Comparison of ENCODE assay signal across 1 cellular context in genomic region chr13:46377554-46377953, GRCh38.
A peak's percentile ranks its signal among the peaks of the same experiment; 100 is the strongest.
TF ChIP-seq lines count a peak whose summit lies in the region.

No MANE protein-coding gene starts in this region.

TF ChIP-seq in GM12878, 131 proteins besides CTCF, POLR2A, EP300 and RAD21 (continued from another document and continues in another):
- TF ChIP-seq RUNX3 (IDR thresholded peaks at IDR 0.05; ENCODE audit: low read length), result 0 out of 2 replicates have a peak, but pooled peaks have one; percentile 33
- peak; percentile 64; the same call in 1 of the 2 replicates for TF ChIP-seq POLR2AphosphoS5 (IDR thresholded peaks at IDR 0.05; ENCODE audit: low read length)
- no peak for TF ChIP-seq CUX1 (IDR thresholded peaks at IDR 0.05; ENCODE audit: insufficient replicate concordance, low read depth, low read length)
- no peak; the same call in 1 of the 2 replicates for TF ChIP-seq DPF2 (IDR thresholded peaks at IDR 0.05)
- TF ChIP-seq HCFC1 (IDR thresholded peaks at IDR 0.05; ENCODE audit: low read length), result no peak
- TF ChIP-seq MXI1 (IDR thresholded peaks at IDR 0.05; ENCODE audit: low read depth, low read length), result no peak
- peak in 1 of 2 experiments; percentile 84; a peak in 2 of 4 replicates for TF ChIP-seq SRF (IDR thresholded peaks at IDR 0.05; ENCODE audit: low read depth in 2 of 2, low read length in 2 of 2)
- no peak for TF ChIP-seq BCLAF1 (IDR thresholded peaks at IDR 0.05)
- TF ChIP-seq NBN (IDR thresholded peaks at IDR 0.05), result no peak; the same call in 1 of the 2 replicates
- no peak for TF ChIP-seq CHD2 (IDR thresholded peaks at IDR 0.05; ENCODE audit: borderline replicate concordance, low read depth, low read length)
- no peak for TF ChIP-seq ZNF592 (IDR thresholded peaks at IDR 0.05)
- TF ChIP-seq ZSCAN29 (IDR thresholded peaks at IDR 0.05), result no peak
- no peak for TF ChIP-seq ZBTB4 (CRISPR knock-in tag; IDR thresholded peaks at IDR 0.05)
- TF ChIP-seq RB1 (IDR thresholded peaks at IDR 0.05; ENCODE audit: borderline replicate concordance), result no peak
- no peak for TF ChIP-seq ESRRA (IDR thresholded peaks at IDR 0.05; ENCODE audit: low read length)
- TF ChIP-seq E4F1 (IDR thresholded peaks at IDR 0.05; ENCODE audit: borderline replicate concordance, partially characterized antibody), result no peak
- TF ChIP-seq ZZZ3 (IDR thresholded peaks at IDR 0.05; ENCODE audit: control insufficient read depth, insufficient read length, low read depth), result no peak
- TF ChIP-seq MLLT1 (IDR thresholded peaks at IDR 0.05), result no peak
- no peak for TF ChIP-seq ZNF217 (IDR thresholded peaks at IDR 0.05)
- no peak for TF ChIP-seq HDAC2 (IDR thresholded peaks at IDR 0.05)
- TF ChIP-seq MAX (IDR thresholded peaks at IDR 0.05; ENCODE audit: low read depth, low read length), result no peak
- peak; percentile 22; the same call in 1 of the 3 replicates for TF ChIP-seq POU2F2 (IDR thresholded peaks at IDR 0.05; ENCODE audit: borderline replicate concordance, low read depth, low read length)
- TF ChIP-seq TCF12 (IDR thresholded peaks at IDR 0.05; ENCODE audit: low read depth, low read length), result peak; percentile 81
- no peak for TF ChIP-seq SMAD1 (IDR thresholded peaks at IDR 0.05; ENCODE audit: low read depth, partially characterized antibody)
- no peak; the same call in 1 of the 2 replicates for TF ChIP-seq CBX5 (IDR thresholded peaks at IDR 0.05; ENCODE audit: low read depth)
- no peak for TF ChIP-seq EZH2 (IDR thresholded peaks at IDR 0.05; ENCODE audit: borderline replicate concordance, control insufficient read depth, low read depth, low read length)
- TF ChIP-seq MYC (IDR thresholded peaks at IDR 0.05; ENCODE audit: insufficient read depth, insufficient read length, insufficient replicate concordance, low read length, severe bottlenecking), result no peak
- no peak for TF ChIP-seq STAT3 (IDR thresholded peaks at IDR 0.05; ENCODE audit: low read depth, low read length)
- TF ChIP-seq BMI1 (IDR thresholded peaks at IDR 0.05; ENCODE audit: borderline replicate concordance), result no peak
- no peak for TF ChIP-seq SREBF1 (IDR thresholded peaks at IDR 0.05; ENCODE audit: low read length)
- TF ChIP-seq IRF5 (IDR thresholded peaks at IDR 0.05; ENCODE audit: borderline replicate concordance), result no peak
- no peak for TF ChIP-seq TBL1XR1 (IDR thresholded peaks at IDR 0.05; ENCODE audit: low read depth, low read length)
- TF ChIP-seq BHLHE40 (IDR thresholded peaks at IDR 0.05; ENCODE audit: borderline replicate concordance in 1 of 2, low read depth in 2 of 2, low read length in 1 of 2), result peak in 1 of 2 experiments; percentile 28; a peak in 1 of 4 replicates
- TF ChIP-seq CHD1 (IDR thresholded peaks at IDR 0.05; ENCODE audit: low read depth, low read length), result no peak
